8 cellular contexts compared by ENCODE assay signal in genomic region chr2:156331572-156332451, GRCh38. TPM values are rescaled to one million over a fixed set of nuclear protein-coding genes. Genes with fewer than 3 reads are reported as not detected.
A peak's percentile ranks its signal among the peaks of the same experiment; 100 is the strongest.
DNase-seq lines count a peak whose midpoint lies in the region; ATAC-seq and TF ChIP-seq lines count a peak whose summit lies in the region.

No MANE protein-coding gene starts in this region.

- no peak for TF ChIP-seq EP300 in gastroesophageal sphincter (IDR thresholded peaks at IDR 0.05)

- no peaks in the 10 kb centered on the region for H3K9me2 ChIP-seq in GM23338 (ENCODE audit: insufficient read depth)

- no peaks in the 10 kb centered on the region for H3K9me3 ChIP-seq in CD8-positive, alpha-beta T cell (ENCODE audit: low read length)
- no peaks in the 10 kb centered on the region for H3K9me3 ChIP-seq in gastroesophageal sphincter
- H3K9me3 ChIP-seq in neuron (ENCODE audit: low read length) = peaks cover 10% of the 10 kb centered on the region

- H3K36me3 Mint-ChIP-seq in CD8-positive, alpha-beta T cell = peaks cover 51% of the 10 kb centered on the region
- H3K36me3 Mint-ChIP-seq in GM23338 (ENCODE audit: low read depth) = peaks cover 11% of the 10 kb centered on the region; the same call in 2 of the 3 replicates
- H3K36me3 Mint-ChIP-seq in activated naive CD4-positive, alpha-beta T cell treated with anti-CD3 and anti-CD28 coated beads, Interleukin-2, amount 50 U/mL, for 24 hours = peaks cover 27% of the 10 kb centered on the region

- no peaks in the 10 kb centered on the region for H3K27me3 ChIP-seq in CD8-positive, alpha-beta T cell (ENCODE audit: insufficient read depth, low read length)
- H3K27me3 ChIP-seq in GM23338 (ENCODE audit: insufficient read depth) (peaks cover 82% of the 10 kb centered on the region), gastroesophageal sphincter (no peaks in the 10 kb centered on the region), neuron (ENCODE audit: insufficient read depth, low read length) (peaks cover 51% of the 10 kb centered on the region)

- peak in 2 of 7 experiments; percentile 29 to 36 for DNase-seq in CD8-positive, alpha-beta T cell
- DNase-seq in GM23338 (ENCODE audit: low spot score) (peak; percentile 77), NCI-H69 (lab: John Stamatoyannopoulos, UW) (peak; percentile 67)

- TF ChIP-seq CTCF in CD8-positive, alpha-beta T cell (IDR thresholded peaks at IDR 0.05) = no peak
- TF ChIP-seq CTCF in GM23338 (conservative IDR thresholded peaks at IDR 0.05; ENCODE audit: low read depth in 2 of 2) (no peak), gastroesophageal sphincter (IDR thresholded peaks at IDR 0.05) (no peak)

- H3K36me3 ChIP-seq in CD8-positive, alpha-beta T cell (ENCODE audit: insufficient read depth, low read length) = no peaks in the 10 kb centered on the region
- H3K36me3 ChIP-seq in GM23338 (ENCODE audit: insufficient read depth) = no peaks in the 10 kb centered on the region
- peaks cover 0 to 29% of the 10 kb centered on the region in 2 donors for H3K36me3 ChIP-seq in gastroesophageal sphincter
- no peaks in the 10 kb centered on the region for H3K36me3 ChIP-seq in neuron (ENCODE audit: insufficient read depth, low read length)

- H2AFZ ChIP-seq in GM23338 (peak overlapping the region; percentile 97), neuron (ENCODE audit: low read depth, low read length) (peak overlapping the region; percentile 85)

- POLR2A ChIA-PET in CD8-positive, alpha-beta T cell (lab: Charles Lee) = interaction anchor here (0.7 to 2.1 kb wide), 4 partner anchors 9 to 104 kb away, joined by 3 to 20 read pairs (median 4); partner anchors contain the start of gene GPD2

- H3K4me1 ChIP-seq in CD8-positive, alpha-beta T cell (ENCODE audit: insufficient read depth, low read length) = peaks cover 33% of the 10 kb centered on the region
- H3K4me1 ChIP-seq in GM23338 (ENCODE audit: insufficient read depth) (peaks cover 51% of the 10 kb centered on the region), gastroesophageal sphincter (peaks cover 0 to 47% (median 0%) of the 10 kb centered on the region in 3 donors), neuron (ENCODE audit: insufficient read depth, low read length) (peaks cover 19% of the 10 kb centered on the region)

- peak overlapping the region; percentile 91 for H3K27ac ChIP-seq in CD8-positive, alpha-beta T cell (ENCODE audit: low read depth, low read length)
- H3K27ac ChIP-seq in GM23338 (ENCODE audit: low read depth) = no peak overlapping the region
- peak overlapping the region; percentile 95 to 100 (median 100) for H3K27ac ChIP-seq in gastroesophageal sphincter

- no peaks in the 10 kb centered on the region for H3K79me2 ChIP-seq in GM23338 (replicated peaks; ENCODE audit: insufficient read depth)

- H3K4me1 Mint-ChIP-seq in CD8-positive, alpha-beta T cell (ENCODE audit: low read depth) = peaks cover 44% of the 10 kb centered on the region
- peaks cover 48% of the 10 kb centered on the region for H3K4me1 Mint-ChIP-seq in GM23338
- peaks cover 46% of the 10 kb centered on the region for H3K4me1 Mint-ChIP-seq in activated naive CD4-positive, alpha-beta T cell treated with anti-CD3 and anti-CD28 coated beads, Interleukin-2, amount 50 U/mL, for 24 hours

- peak overlapping the region; percentile 98 for H3K27ac Mint-ChIP-seq in CD8-positive, alpha-beta T cell
- H3K27ac Mint-ChIP-seq in GM23338 = peak overlapping the region; percentile 98; the same call in 1 of the 2 replicates
- peak overlapping the region; percentile 98 for H3K27ac Mint-ChIP-seq in activated naive CD4-positive, alpha-beta T cell treated with anti-CD3 and anti-CD28 coated beads, Interleukin-2, amount 50 U/mL, for 24 hours

- no peak for TF ChIP-seq POLR2A in gastroesophageal sphincter (IDR thresholded peaks at IDR 0.05)

- peak overlapping the region; percentile 98 for H3K4me2 ChIP-seq in GM23338

- peaks cover 5% of the 10 kb centered on the region; the same call in 1 of the 2 replicates for H3F3A ChIP-seq in GM23338 (replicated peaks; ENCODE audit: low read depth)

- no peaks in the 10 kb centered on the region for H3K9me3 Mint-ChIP-seq in CD8-positive, alpha-beta T cell
- no peaks in the 10 kb centered on the region; the same call in 2 of the 3 replicates for H3K9me3 Mint-ChIP-seq in GM23338
- H3K9me3 Mint-ChIP-seq in activated naive CD4-positive, alpha-beta T cell treated with anti-CD3 and anti-CD28 coated beads, Interleukin-2, amount 50 U/mL, for 24 hours = no peaks in the 10 kb centered on the region

- intact Hi-C loops in CD8-positive, alpha-beta T cell (cut with DNase I, micrococcal nuclease) = loop anchor here (1.0 to 10.0 kb wide), 4 partner anchors 11 to 1135 kb away; partner anchors contain the start of gene CYTIP (in 2 of the 2)

- ATAC-seq in CD8-positive, alpha-beta T cell = no peak
- ATAC-seq in GM23338 (peak; percentile 1; the same call in 2 of the 3 replicates), gastroesophageal sphincter (peak; percentile 38), HG03378 (IDR thresholded peaks at IDR 0.05; ENCODE audit: unreplicated experiment) (no peak), HG02852 (IDR thresholded peaks at IDR 0.05; ENCODE audit: unreplicated experiment) (no peak)

- CTCF ChIA-PET in CD8-positive, alpha-beta T cell (lab: Charles Lee) = interaction anchor here (0.9 to 1.7 kb wide), 2 partner anchors 8 to 68 kb away, joined by 3 to 4 read pairs; no protein-coding TSS in a partner anchor

- peak overlapping the region; percentile 90 for H3K4me3 Mint-ChIP-seq in CD8-positive, alpha-beta T cell
- H3K4me3 Mint-ChIP-seq in GM23338 = peak overlapping the region; percentile 93
- H3K4me3 Mint-ChIP-seq in activated naive CD4-positive, alpha-beta T cell treated with anti-CD3 and anti-CD28 coated beads, Interleukin-2, amount 50 U/mL, for 24 hours = peak overlapping the region; percentile 91

- peaks cover 30% of the 10 kb centered on the region for H3K27me3 Mint-ChIP-seq in CD8-positive, alpha-beta T cell (ENCODE audit: low read depth)
- peaks cover 68% of the 10 kb centered on the region for H3K27me3 Mint-ChIP-seq in GM23338 (ENCODE audit: insufficient read depth, low read depth, poor library complexity)
- peaks cover 2% of the 10 kb centered on the region for H3K27me3 Mint-ChIP-seq in activated naive CD4-positive, alpha-beta T cell treated with anti-CD3 and anti-CD28 coated beads, Interleukin-2, amount 50 U/mL, for 24 hours

- H3K4me3 ChIP-seq in CD8-positive, alpha-beta T cell (ENCODE audit: low read depth, low read length) = peak overlapping the region; percentile 83
- peak overlapping the region; percentile 83 for H3K4me3 ChIP-seq in GM23338
- H3K4me3 ChIP-seq in gastroesophageal sphincter = peak overlapping the region; percentile 67 to 88
- peak overlapping the region; percentile 55 for H3K4me3 ChIP-seq in neuron (ENCODE audit: low read length)

- 5 to 6% methylated on average over 11 to 12 of the region's 26 CpGs for WGBS in gastroesophageal sphincter (ENCODE audit: low coverage in 1 of 2), 2 donors

- peaks cover 10% of the 10 kb centered on the region for H4K20me1 ChIP-seq in GM23338 (replicated peaks; ENCODE audit: insufficient read depth)

TF ChIP-seq in GM23338, 12 proteins besides CTCF, POLR2A, EP300 and RAD21:
- TF ChIP-seq, protein P1, sequence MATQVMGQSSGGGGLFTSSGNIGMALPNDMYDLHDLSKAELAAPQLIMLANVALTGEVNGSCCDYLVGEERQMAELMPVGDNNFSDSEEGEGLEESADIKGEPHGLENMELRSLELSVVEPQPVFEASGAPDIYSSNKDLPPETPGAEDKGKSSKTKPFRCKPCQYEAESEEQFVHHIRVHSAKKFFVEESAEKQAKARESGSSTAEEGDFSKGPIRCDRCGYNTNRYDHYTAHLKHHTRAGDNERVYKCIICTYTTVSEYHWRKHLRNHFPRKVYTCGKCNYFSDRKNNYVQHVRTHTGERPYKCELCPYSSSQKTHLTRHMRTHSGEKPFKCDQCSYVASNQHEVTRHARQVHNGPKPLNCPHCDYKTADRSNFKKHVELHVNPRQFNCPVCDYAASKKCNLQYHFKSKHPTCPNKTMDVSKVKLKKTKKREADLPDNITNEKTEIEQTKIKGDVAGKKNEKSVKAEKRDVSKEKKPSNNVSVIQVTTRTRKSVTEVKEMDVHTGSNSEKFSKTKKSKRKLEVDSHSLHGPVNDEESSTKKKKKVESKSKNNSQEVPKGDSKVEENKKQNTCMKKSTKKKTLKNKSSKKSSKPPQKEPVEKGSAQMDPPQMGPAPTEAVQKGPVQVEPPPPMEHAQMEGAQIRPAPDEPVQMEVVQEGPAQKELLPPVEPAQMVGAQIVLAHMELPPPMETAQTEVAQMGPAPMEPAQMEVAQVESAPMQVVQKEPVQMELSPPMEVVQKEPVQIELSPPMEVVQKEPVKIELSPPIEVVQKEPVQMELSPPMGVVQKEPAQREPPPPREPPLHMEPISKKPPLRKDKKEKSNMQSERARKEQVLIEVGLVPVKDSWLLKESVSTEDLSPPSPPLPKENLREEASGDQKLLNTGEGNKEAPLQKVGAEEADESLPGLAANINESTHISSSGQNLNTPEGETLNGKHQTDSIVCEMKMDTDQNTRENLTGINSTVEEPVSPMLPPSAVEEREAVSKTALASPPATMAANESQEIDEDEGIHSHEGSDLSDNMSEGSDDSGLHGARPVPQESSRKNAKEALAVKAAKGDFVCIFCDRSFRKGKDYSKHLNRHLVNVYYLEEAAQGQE (IDR thresholded peaks at IDR 0.05; ENCODE audit: unreplicated experiment) = no peak
- peak; percentile 68 for TF ChIP-seq EZH2 (IDR thresholded peaks at IDR 0.05; ENCODE audit: low read depth, unreplicated experiment)

RNA-seq across cellular contexts. Expression of gene NR4A2, which starts 0.7 kb away (rescaled TPM):
- 100 to 1,000 TPM; 777 to 796 TPM for total RNA-seq in CD8-positive, alpha-beta T cell
- total RNA-seq in GM23338 (2014; rRNA removed; shearing (Covaris generic)) = 0.49 and 0.85 TPM in 2 replicates
- 0.56 and 0.71 TPM in 2 replicates for polyA plus RNA-seq in GM23338 (2016; fragmentation: Nextera tagmentation; extraction: Ambion mirVana)
- 1 to 10 TPM; 1.3 to 7.3 (median 1.8) TPM for total RNA-seq in gastroesophageal sphincter

Comparison
In these comparisons a context has a peak if more than half of its experiments do, and no peak if none do; other contexts are left out.
1. ATAC-seq: peak in GM23338 (single experiment) and gastroesophageal sphincter (single experiment); none in CD8-positive, alpha-beta T cell (single experiment), HG03378 (single experiment) and HG02852 (single experiment).
2. RNA of gene NR4A2, which starts 0.7 kb away (total RNA-seq): 777 to 796 TPM in CD8-positive, alpha-beta T cell; 1.3 to 7.3 TPM in gastroesophageal sphincter and 0.49 to 0.85 TPM in GM23338; every median in the first group is over 10 times any median in the second.
3. Peak in every context shown above with its lines, with median percentiles within 50 percentile points of each other: H3K4me3 ChIP-seq, H3K27ac Mint-ChIP-seq and H3K4me3 Mint-ChIP-seq.